9 cellular contexts compared by ENCODE assay signal in the genomic region with DNA sequence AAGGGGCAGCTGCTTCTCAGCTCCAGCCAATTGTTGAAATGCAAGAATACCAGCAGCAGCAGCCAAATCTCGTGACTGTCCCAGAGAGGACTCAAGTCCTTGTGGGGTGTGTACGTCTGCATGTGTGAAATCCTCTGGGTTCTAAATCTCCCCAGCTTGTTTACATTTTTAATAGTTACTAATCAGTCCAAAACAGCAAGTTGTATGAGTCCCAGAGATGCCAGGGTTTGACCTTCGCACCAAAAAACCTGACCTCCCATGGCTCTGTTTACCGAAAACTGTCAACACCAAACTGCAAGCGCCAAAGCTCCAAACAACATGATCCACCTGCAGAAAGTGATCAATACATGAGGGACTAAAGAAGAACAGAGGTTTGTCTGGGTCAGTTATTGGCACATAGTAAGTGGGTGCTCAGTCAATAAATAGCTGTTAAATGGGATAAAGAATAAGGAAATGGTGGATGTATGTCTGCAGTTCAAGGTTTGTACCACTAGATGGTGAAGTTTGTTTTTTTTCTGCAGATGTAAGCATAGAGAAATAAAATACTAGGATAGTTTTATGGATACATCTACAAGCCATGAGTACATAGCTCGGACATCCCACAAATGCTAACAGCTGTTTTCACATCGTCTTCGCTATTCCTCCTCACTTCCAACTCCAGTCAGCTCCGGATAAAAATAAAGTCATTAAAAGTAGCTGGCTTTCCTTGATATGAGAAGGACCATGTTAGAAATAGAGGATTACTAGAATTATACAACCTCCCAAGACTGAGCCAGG.
A peak's percentile ranks its signal among the peaks of the same experiment; 100 is the strongest.
DNase-seq lines count a peak whose midpoint lies in the region; ATAC-seq and TF ChIP-seq lines count a peak whose summit lies in the region.
"Had no signal": no experiment of that assay in that cellular context is flagged by ENCODE, and none has a peak within 500 bp of the region (broad histone marks: within the 10 kb centered on the region; RNA-seq: fewer than 3 reads in every experiment).

No MANE protein-coding gene starts in this region.

- H3K4me3 Mint-ChIP-seq in neural progenitor cell = no peak overlapping the region

- H3K36me3 Mint-ChIP-seq in neural progenitor cell = no peaks in the 10 kb centered on the region

- H3F3A ChIP-seq in neural progenitor cell (ENCODE audit: low read depth) = no peaks in the 10 kb centered on the region

- peak; percentile 62 for DNase-seq in ACHN
- peak; percentile 25 for DNase-seq in GM13977 (ENCODE audit: low spot score)
- DNase-seq in HuH-7 (ENCODE audit: low spot score) = peak; percentile 5
- peak; percentile 8 for DNase-seq in SHP77 treated with DMSO at 0.1 percent for 48 hours (lab: John Stamatoyannopoulos, UW)
- DNase-seq in fibroblast of lung (ENCODE audit: low read depth in 2 of 2) = peak; percentile 53 to 86
- DNase-seq in neural progenitor cell (ENCODE audit: low spot score) = peak; percentile 29

- ATAC-seq in HG03039 (IDR thresholded peaks at IDR 0.05; ENCODE audit: unreplicated experiment) = no peak
- ATAC-seq in HG03135 (IDR thresholded peaks at IDR 0.05; ENCODE audit: unreplicated experiment) = no peak

- H2AFZ ChIP-seq in fibroblast of lung (ENCODE audit: low read length) (peak overlapping the region; percentile 43), neural progenitor cell (replicated peaks) (no peak overlapping the region)

- in situ Hi-C loops in ACHN (cut with HindIII; ENCODE audit: low pct_ligation_motif_present, low pct_unique_long_range_greater_than_20kb, low sequenced_read_pairs) (loop anchor here (25.0 kb wide), 1 partner anchor 371 kb away; no protein-coding TSS in a partner anchor), GM13977 (cut with MboI; ENCODE audit: low pct_unique_long_range_greater_than_20kb, low sequenced_read_pairs, unreplicated experiment) (loop anchor here (25.0 kb wide), 1 partner anchor 521 kb away; the partner anchor contains the start of gene AFAP1L1)

- H3K4me2 ChIP-seq in fibroblast of lung (ENCODE audit: extremely low read depth, insufficient read depth, low read length) = peak overlapping the region; percentile 57
- H3K4me2 ChIP-seq in neural progenitor cell = no peak overlapping the region

- peaks cover 3% of the 10 kb centered on the region for H3K4me1 ChIP-seq in fibroblast of lung (ENCODE audit: control insufficient read depth, extremely low read depth, insufficient read depth, low read length)
- no peaks in the 10 kb centered on the region for H3K4me1 ChIP-seq in neural progenitor cell

- no peaks in the 10 kb centered on the region for H3K79me2 ChIP-seq in fibroblast of lung (ENCODE audit: control insufficient read depth, insufficient read depth, low read length)
- no peaks in the 10 kb centered on the region for H3K79me2 ChIP-seq in neural progenitor cell (ENCODE audit: low read depth)

- no peak overlapping the region for H3K9ac ChIP-seq in fibroblast of lung (ENCODE audit: insufficient read depth, low read length)
- no peak overlapping the region for H3K9ac ChIP-seq in neural progenitor cell

- H3K9me3 ChIP-seq in fibroblast of lung (ENCODE audit: control insufficient read depth, insufficient read depth, low read depth, low read length) = no peaks in the 10 kb centered on the region
- no peaks in the 10 kb centered on the region for H3K9me3 ChIP-seq in neural progenitor cell (ENCODE audit: low read depth)

- H3K4me3 ChIP-seq in fibroblast of lung (replicated peaks in 1 of 4; ENCODE audit: control extremely low read depth in 1 of 4, insufficient read depth in 1 of 4, low read depth in 3 of 4, low read length in 4 of 4) = no peak overlapping the region
- no peak overlapping the region for H3K4me3 ChIP-seq in neural progenitor cell

- no peak overlapping the region for H3K27ac Mint-ChIP-seq in neural progenitor cell

- H3K36me3 ChIP-seq in fibroblast of lung (ENCODE audit: control insufficient read depth, insufficient read depth, low read length) = no peaks in the 10 kb centered on the region
- H3K36me3 ChIP-seq in neural progenitor cell = no peaks in the 10 kb centered on the region

- H3K27ac ChIP-seq in fibroblast of lung (ENCODE audit: insufficient read depth, low read length) (no peak overlapping the region), neural progenitor cell (no peak overlapping the region)
- H3K27ac ChIP-seq: epithelial cell of prostate had no signal

- H3K9me3 Mint-ChIP-seq in neural progenitor cell = no peaks in the 10 kb centered on the region

- H3K27me3 ChIP-seq in fibroblast of lung (ENCODE audit: control insufficient read depth, insufficient read depth, low read length) (no peaks in the 10 kb centered on the region), neural progenitor cell (no peaks in the 10 kb centered on the region)

- peaks cover 8% of the 10 kb centered on the region for H3K4me1 Mint-ChIP-seq in neural progenitor cell

- peaks cover 6% of the 10 kb centered on the region for H3K27me3 Mint-ChIP-seq in neural progenitor cell (ENCODE audit: insufficient read depth, low read depth)

- H4K20me1 ChIP-seq in fibroblast of lung (ENCODE audit: control insufficient read depth, extremely low read depth, insufficient read depth, low read length) (no peaks in the 10 kb centered on the region), neural progenitor cell (ENCODE audit: low read depth) (no peaks in the 10 kb centered on the region)

- TF ChIP-seq CTCF in GM13977 (IDR thresholded peaks at IDR 0.05; ENCODE audit: extremely low read depth, insufficient read depth, missing control alignments) (peak; percentile 74), fibroblast of lung (conservative IDR thresholded peaks at IDR 0.05 in 1 of 2, IDR thresholded peaks at IDR 0.05 in 1 of 2; ENCODE audit: low read depth in 1 of 2, low read length in 2 of 2) (peak; percentile 42 to 77), neural progenitor cell (IDR thresholded peaks at IDR 0.05) (peak; percentile 81)

Comparison
In these comparisons a context has a peak if more than half of its experiments do, and no peak if none do; other contexts are left out.
1. DNase-seq: peak in every context shown above with its lines; median percentile 70 in fibroblast of lung; 62 in ACHN; 29 in neural progenitor cell; 25 in GM13977; 8 in SHP77 treated with DMSO at 0.1 percent for 48 hours; 5 in HuH-7.